Comparison of ENCODE assay signal across 8 cellular contexts in the genomic region with DNA sequence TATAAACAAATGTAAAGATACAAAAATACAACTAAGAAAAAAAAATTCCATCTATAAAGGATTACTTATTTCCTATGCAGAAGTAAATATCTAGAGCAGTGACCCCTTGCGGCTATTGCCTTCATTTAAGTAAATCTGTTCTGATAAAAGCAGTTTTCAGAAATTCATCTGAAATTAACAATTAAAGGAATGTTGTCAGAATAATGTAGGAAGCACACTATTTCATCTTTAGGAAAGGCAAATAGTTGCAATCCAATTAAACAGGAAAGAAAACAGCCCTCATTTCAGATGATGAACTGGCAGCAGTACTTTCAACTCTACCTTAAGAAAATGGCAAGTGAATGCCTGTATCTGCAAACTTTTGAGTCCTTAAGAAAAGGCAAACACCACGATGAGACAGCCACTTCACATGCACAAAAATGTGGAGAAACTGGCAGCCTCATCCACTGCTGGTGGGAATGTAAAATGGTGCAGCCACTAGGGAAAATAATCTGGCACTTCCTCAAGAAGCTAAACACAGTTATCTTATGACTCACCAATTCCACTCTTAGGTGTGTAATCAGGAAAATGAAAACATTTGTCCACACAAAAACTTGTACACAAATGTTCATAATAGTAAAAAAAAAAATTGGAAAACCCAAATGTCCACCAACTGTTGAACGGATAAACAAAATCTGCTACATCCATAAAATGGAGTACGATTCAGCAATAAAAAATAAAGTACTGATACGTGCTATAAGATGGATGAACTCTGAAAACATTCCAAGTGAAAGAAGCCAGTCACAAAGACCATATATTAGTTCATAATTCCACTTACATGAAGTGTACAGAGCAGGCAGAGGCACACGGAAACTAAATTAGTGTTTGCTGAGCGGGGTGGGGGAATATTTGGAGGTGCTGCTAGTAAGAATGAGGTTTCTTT. TPM values are rescaled to one million over a fixed set of nuclear protein-coding genes. Genes with fewer than 3 reads are reported as not detected.
A peak's percentile ranks its signal among the peaks of the same experiment; 100 is the strongest.
DNase-seq lines count a peak whose midpoint lies in the region; ATAC-seq, FAIRE-seq and TF ChIP-seq lines count a peak whose summit lies in the region.

No MANE protein-coding gene starts in this region.

- peaks cover 27% of the 10 kb centered on the region for H3K4me1 Mint-ChIP-seq in stimulated activated naive CD8-positive, alpha-beta T cell treated with anti-CD3 and anti-CD28 coated beads, Interleukin-15, amount 100 ng/mL, for 72 hours

- POLR2A ChIA-PET in PC-3 (lab: Charles Lee; ENCODE audit: unreplicated experiment) = no interaction called here

- peak overlapping the region; percentile 92 for H3K9ac ChIP-seq in PC-3 (ENCODE audit: low read length)

- 39% methylated on average over 7 of the region's 7 CpGs for WGBS in esophagus muscularis mucosa
- 21 to 22% methylated on average over 7 of the region's 7 CpGs for WGBS in pancreas, 2 donors

- intact Hi-C loops in PC-3 (cut with micrococcal nuclease) = no loop called here
- intact Hi-C loops in esophagus muscularis mucosa (cut with DNase I) = loop anchor here (5.0 to 10.0 kb wide), 2 partner anchors 386 to 526 kb away; a partner anchor contains a TSS
- intact Hi-C loops in pancreas (cut with DNase I) = no loop called here

- no peaks in the 10 kb centered on the region for H3F3A ChIP-seq in PC-3 (ENCODE audit: low read length, unreplicated experiment)

- peaks cover 27% of the 10 kb centered on the region for H4K20me1 ChIP-seq in PC-3 (ENCODE audit: low read length)

- H3K4me3 Mint-ChIP-seq in stimulated activated naive CD8-positive, alpha-beta T cell treated with anti-CD3 and anti-CD28 coated beads, Interleukin-15, amount 100 ng/mL, for 72 hours = no peak overlapping the region

- peaks cover 83% of the 10 kb centered on the region for H3K79me2 ChIP-seq in PC-3 (ENCODE audit: low read length)

- peak; percentile 65 for FAIRE-seq in pancreas (lab: Jason Lieb, UNC)

- H3K4me1 ChIP-seq in PC-3 (ENCODE audit: insufficient read depth, low read length) (peaks cover 20% of the 10 kb centered on the region), esophagus muscularis mucosa (peaks cover 31 to 44% (median 36%) of the 10 kb centered on the region in 4 donors), pancreas (peaks cover 8 to 23% (median 13%) of the 10 kb centered on the region in 3 donors)

- BruUV-seq in PC-3 (replicated peaks; lab: Mats Ljungman, UMichigan) = no TSS peak

- TF ChIP-seq POLR2A in esophagus muscularis mucosa (IDR thresholded peaks at IDR 0.05; ENCODE audit: low read depth) = no peak

- H3K9me2 ChIP-seq in PC-3 (replicated peaks; ENCODE audit: low read length) = no peaks in the 10 kb centered on the region

- no peak for DNase-seq in stimulated activated naive CD8-positive, alpha-beta T cell treated with anti-CD3 and anti-CD28 coated beads, Interleukin-15, amount 100 ng/mL, for 72 hours
- DNase-seq in stimulated activated naive CD8-positive, alpha-beta T cell treated with anti-CD3 and anti-CD28 coated beads, Interleukin-15, Interleukin-2, amounts not matched to agents 100 U/mL and 50 U/mL, for 24 hours = no peak
- DNase-seq in PC-3 (peak; percentile 64), esophagus muscularis mucosa (ENCODE audit: extremely low spot score) (no peak), pancreas (peak in 3 of 6 donors; percentile 44 to 59 (median 48)), NCI-H345 (lab: John Stamatoyannopoulos, UW) (no peak)
- no peak for DNase-seq in activated CD8-positive, alpha-beta memory T cell treated with anti-CD3 and anti-CD28 coated beads, Interleukin-2, amount 50 U/mL, for 4 hours

- H3K36me3 ChIP-seq in PC-3 (ENCODE audit: low read depth, low read length) = peaks cover 37% of the 10 kb centered on the region
- peaks cover 9 to 43% (median 22%) of the 10 kb centered on the region in 4 donors for H3K36me3 ChIP-seq in esophagus muscularis mucosa
- peaks cover 0 to 8% (median 5%) of the 10 kb centered on the region in 3 donors for H3K36me3 ChIP-seq in pancreas

- H3K4me2 ChIP-seq in PC-3 (ENCODE audit: low read length) = peak overlapping the region; percentile 96

- H3K27ac ChIP-seq in PC-3 (ENCODE audit: low read length) (peak overlapping the region; percentile 97), esophagus muscularis mucosa (replicated peaks in 1 of 4) (peak overlapping the region; percentile 90 to 98 (median 97)), pancreas (peak overlapping the region in 3 of 4 donors; percentile 18 to 100 (median 99))

- peak overlapping the region; percentile 79 for H3K4me3 ChIP-seq in PC-3 (ENCODE audit: low read length)
- peak overlapping the region; percentile 71 to 80 (median 75) for H3K4me3 ChIP-seq in esophagus muscularis mucosa
- H3K4me3 ChIP-seq in pancreas = peak overlapping the region in 3 of 4 donors; percentile 49 to 76 (median 68)

- H2AFZ ChIP-seq in PC-3 (ENCODE audit: low read length) = no peak overlapping the region

- no peak for TF ChIP-seq EP300 in esophagus muscularis mucosa (IDR thresholded peaks at IDR 0.05)

- no peaks in the 10 kb centered on the region for H3K9me3 ChIP-seq in PC-3 (ENCODE audit: low read length)
- no peaks in the 10 kb centered on the region for H3K9me3 ChIP-seq in esophagus muscularis mucosa
- no peaks in the 10 kb centered on the region for H3K9me3 ChIP-seq in pancreas

- no peak for ATAC-seq in stimulated activated naive CD8-positive, alpha-beta T cell treated with anti-CD3 and anti-CD28 coated beads, Interleukin-15, amount 100 ng/mL, for 72 hours
- no peak for ATAC-seq in stimulated activated naive CD8-positive, alpha-beta T cell treated with anti-CD3 and anti-CD28 coated beads, Interleukin-15, Interleukin-2, amounts not matched to agents 100 U/mL and 50 U/mL, for 24 hours
- ATAC-seq in PC-3 = no peak
- peak; percentile 13 to 45 (median 34) for ATAC-seq in pancreas
- no peak for ATAC-seq in GM21737 (IDR thresholded peaks at IDR 0.05; ENCODE audit: unreplicated experiment)

- peak overlapping the region; percentile 21 to 63 for H3K27ac Mint-ChIP-seq in stimulated activated naive CD8-positive, alpha-beta T cell treated with anti-CD3 and anti-CD28 coated beads, Interleukin-15, amount 100 ng/mL, for 72 hours

- no peaks in the 10 kb centered on the region for H3K9me3 Mint-ChIP-seq in stimulated activated naive CD8-positive, alpha-beta T cell treated with anti-CD3 and anti-CD28 coated beads, Interleukin-15, amount 100 ng/mL, for 72 hours

- H3K27me3 ChIP-seq in PC-3 (ENCODE audit: low read length) (no peaks in the 10 kb centered on the region), esophagus muscularis mucosa (no peaks in the 10 kb centered on the region), pancreas (no peaks in the 10 kb centered on the region)

- H3K27me3 Mint-ChIP-seq in stimulated activated naive CD8-positive, alpha-beta T cell treated with anti-CD3 and anti-CD28 coated beads, Interleukin-15, amount 100 ng/mL, for 72 hours = no peaks in the 10 kb centered on the region

- CTCF ChIA-PET in PC-3 (lab: Charles Lee) = interaction anchor here (0.6 to 0.7 kb wide), 2 partner anchors 141 to 227 kb away, joined by 3 to 4 read pairs; no protein-coding TSS in a partner anchor

- peak; percentile 71 for TF ChIP-seq CTCF in PC-3 (conservative IDR thresholded peaks at IDR 0.05; ENCODE audit: low read depth, low read length)
- peak in 2 of 3 experiments; percentile 25 to 33 for TF ChIP-seq CTCF in esophagus muscularis mucosa (IDR thresholded peaks at IDR 0.05)
- TF ChIP-seq CTCF in pancreas (IDR thresholded peaks at IDR 0.05) = peak in 2 of 4 donors; percentile 31

RNA-seq across cellular contexts. Expression of a gene that starts 2.0 kb away (rescaled TPM):
- 3.2 and 3.3 TPM in 2 replicates for total RNA-seq in PC-3 (2014; rRNA removed)
- 1 to 10 TPM; 2.1 to 5.2 (median 2.9) TPM for total RNA-seq in esophagus muscularis mucosa
- total RNA-seq in pancreas = 1 to 10 TPM; 1.8 to 3.5 (median 2.7) TPM
- polyA plus RNA-seq in pancreas = 1 to 10 TPM; 1.7 to 2.7 TPM

RNA-seq across cellular contexts. Expression of a gene that starts 7.6 kb away (rescaled TPM):
- total RNA-seq in PC-3 (2014; rRNA removed) (47.4 and 77.1 TPM in 2 replicates), esophagus muscularis mucosa (100 to 1,000 TPM; 117 to 146 (median 131) TPM), pancreas (100 to 1,000 TPM; 149 to 205 (median 173) TPM)
- polyA plus RNA-seq in pancreas = 100 to 1,000 TPM; 123 to 135 TPM

Comparison
In these comparisons a context has a peak if more than half of its experiments do, and no peak if none do; other contexts are left out.
1. ATAC-seq: peak in pancreas (4 of 4); none in stimulated activated naive CD8-positive, alpha-beta T cell treated with anti-CD3 and anti-CD28 coated beads, Interleukin-15, amount 100 ng/mL, for 72 hours (single experiment), stimulated activated naive CD8-positive, alpha-beta T cell treated with anti-CD3 and anti-CD28 coated beads, Interleukin-15, Interleukin-2, amounts not matched to agents 100 U/mL and 50 U/mL, for 24 hours (single experiment), PC-3 (single experiment) and GM21737 (single experiment).
2. Peak in every context shown above with its lines, with median percentiles within 50 percentile points of each other: H3K27ac ChIP-seq and H3K4me3 ChIP-seq.